Comparison of ENCODE assay signal across 23 cellular contexts in genomic region chr3:126543457-126544090, GRCh38. TPM values are rescaled to one million over a fixed set of nuclear protein-coding genes. Genes with fewer than 3 reads are reported as not detected.
DNase-seq lines count a peak whose midpoint lies in the region; ATAC-seq and TF ChIP-seq lines count a peak whose summit lies in the region.
"Had no signal": no experiment of that assay in that cellular context is flagged by ENCODE, and none has a peak within 500 bp of the region (broad histone marks: within the 10 kb centered on the region; RNA-seq: fewer than 3 reads in every experiment).

No MANE protein-coding gene starts in this region.

- H3K27ac ChIP-seq in left ventricle myocardium inferior (replicated peaks) (no peak overlapping the region), adrenal gland (no peak overlapping the region), left lung (no peak overlapping the region)

- ATAC-seq in left lung: no peak
- ATAC-seq in HG03159 (IDR thresholded peaks at IDR 0.05; ENCODE audit: unreplicated experiment): no peak

- TF ChIP-seq CTCF in left ventricle myocardium inferior (IDR thresholded peaks at IDR 0.05; ENCODE audit: borderline replicate concordance) (no peak), adrenal gland (IDR thresholded peaks at IDR 0.05) (no peak), left lung (IDR thresholded peaks at IDR 0.05) (no peak), type B pancreatic cell (conservative IDR thresholded peaks at IDR 0.05) (no peak)

- no peak overlapping the region for H3K27ac Mint-ChIP-seq in type B pancreatic cell
- H3K27ac Mint-ChIP-seq: CD4-positive, CD25-positive, alpha-beta regulatory T cell; IgD-negative memory B cell had no signal

- no peaks in the 10 kb centered on the region for H3K4me1 Mint-ChIP-seq in type B pancreatic cell (ENCODE audit: unreplicated experiment)
- H3K4me1 Mint-ChIP-seq: IgD-negative memory B cell had no signal

- TF ChIP-seq POLR2A in adrenal gland (IDR thresholded peaks at IDR 0.05): no peak

- H3K36me3 ChIP-seq in left ventricle myocardium inferior (no peaks in the 10 kb centered on the region), adrenal gland (replicated peaks in 1 of 2) (no peaks in the 10 kb centered on the region), left lung (no peaks in the 10 kb centered on the region)

- no peaks in the 10 kb centered on the region for H3K9me3 ChIP-seq in left ventricle myocardium inferior (replicated peaks)
- no peaks in the 10 kb centered on the region for H3K9me3 ChIP-seq in adrenal gland (replicated peaks in 1 of 3)
- no peaks in the 10 kb centered on the region for H3K9me3 ChIP-seq in left lung

- H3K36me3 Mint-ChIP-seq in type B pancreatic cell: no peaks in the 10 kb centered on the region
- H3K36me3 Mint-ChIP-seq: CD4-positive, CD25-positive, alpha-beta regulatory T cell; IgD-negative memory B cell had no signal

- H3K4me3 ChIP-seq in left ventricle myocardium inferior (no peak overlapping the region), adrenal gland (no peak overlapping the region), left lung (no peak overlapping the region)

- no peak overlapping the region for H3K4me3 Mint-ChIP-seq in type B pancreatic cell
- H3K4me3 Mint-ChIP-seq: CD4-positive, CD25-positive, alpha-beta regulatory T cell; IgD-negative memory B cell had no signal

- H3K4me1 ChIP-seq in left ventricle myocardium inferior (peaks cover 10% of the 10 kb centered on the region), adrenal gland (replicated peaks in 1 of 2) (no peaks in the 10 kb centered on the region), left lung (peaks cover 0 to 16% of the 10 kb centered on the region in 2 donors)

- H3K27me3 Mint-ChIP-seq in type B pancreatic cell: peaks cover 6% of the 10 kb centered on the region

- 82 to 97% (median 89%) methylated on average over 3 of the region's 3 CpGs for WGBS in adrenal gland, 4 donors

- peak; percentile 57 for DNase-seq in cardiac septum (ENCODE audit: low spot score)
- no peak for DNase-seq in left ventricle myocardium inferior
- DNase-seq in adrenal gland: peak in 4 of 7 donors; percentile 3 to 21 (median 14)
- DNase-seq in left lung: peak; percentile 21 to 22
- peak; percentile 47 for DNase-seq in type B pancreatic cell (ENCODE audit: extremely low spot score, unreplicated experiment)
- no peak for DNase-seq in stimulated activated CD4-positive, alpha-beta T cell treated with anti-CD3 and anti-CD28 coated beads, Interleukin-4, amount 100 ng/mL, for 24 hours
- no peak for DNase-seq in GOT3 (lab: John Stamatoyannopoulos, UW)
- DNase-seq: activated CD4-positive, alpha-beta T cell treated with anti-CD3 and anti-CD28 coated beads for 48 hours; activated naive CD4-positive, alpha-beta T cell; CD4-positive, CD25-positive, alpha-beta regulatory T cell; DMS 273 treated with DMSO at 0.1 percent for 48 hours; NCI-H1417 treated with DMSO at 0.1 percent for 48 hours; NCI-H2107; NCI-H510A; nucleus accumbens; stimulated activated CD4-positive, alpha-beta T cell treated with anti-CD3 and anti-CD28 coated beads, Interleukin-15, amount 100 ng/mL, for 24 hours; SW 1271 had no signal

- H3K27me3 ChIP-seq in left ventricle myocardium inferior (ENCODE audit: low read depth): peaks cover 46% of the 10 kb centered on the region
- H3K27me3 ChIP-seq in adrenal gland: peaks cover 22% of the 10 kb centered on the region
- H3K27me3 ChIP-seq in left lung: peaks cover 12 to 29% of the 10 kb centered on the region in 2 donors

- H3K9me3 Mint-ChIP-seq in type B pancreatic cell: no peaks in the 10 kb centered on the region
- H3K9me3 Mint-ChIP-seq: IgD-negative memory B cell had no signal

- intact Hi-C loops in cardiac septum (cut with DNase I) (no loop called here), left ventricle myocardium inferior (cut with micrococcal nuclease) (no loop called here), adrenal gland (cut with DNase I) (no loop called here), left lung (cut with DNase I) (no loop called here)

RNA-seq across cellular contexts. Expression of gene C3orf22, which starts 15.2 kb away (rescaled TPM):
- total RNA-seq in cardiac septum (not detected), left ventricle myocardium inferior (not detected), adrenal gland (not detected), left lung (not detected), type B pancreatic cell (ENCODE audit: low replicate concordance) (not detected in 2 replicates)
- not detected for polyA plus RNA-seq in adrenal gland
- total RNA-seq: aorta; CD4-positive, CD25-positive, alpha-beta regulatory T cell; liver; MCF 10A; temporal lobe had no signal
- polyA plus RNA-seq: aorta; CD4-positive, CD25-positive, alpha-beta regulatory T cell; IgD-negative memory B cell; liver had no signal

RNA-seq across cellular contexts. Expression of gene CHST13, which starts 19.6 kb away (rescaled TPM):
- total RNA-seq in cardiac septum: 0.16 TPM
- total RNA-seq in left ventricle myocardium inferior: 0.11 TPM
- total RNA-seq in adrenal gland: 1 to 10 TPM in 4 of 8 donors, under 1 TPM in 4; 0.36 to 3.0 (median 1.2) TPM
- under 1 TPM in 2 of 3 donors, not detected in 1; 0.67 to 0.80 TPM for polyA plus RNA-seq in adrenal gland
- total RNA-seq in left lung: 1 to 10 TPM in 1 of 2 donors, under 1 TPM in 1; 0.61 to 3.0 TPM
- 0.31 and 0.67 TPM in 2 replicates for total RNA-seq in type B pancreatic cell (ENCODE audit: low replicate concordance)
- total RNA-seq: CD4-positive, CD25-positive, alpha-beta regulatory T cell; MCF 10A; temporal lobe had no signal
- polyA plus RNA-seq: aorta; CD4-positive, CD25-positive, alpha-beta regulatory T cell; IgD-negative memory B cell had no signal

RNA-seq across cellular contexts. Expression of gene UROC1, which starts 26.0 kb away (rescaled TPM):
- not detected for total RNA-seq in cardiac septum
- not detected for total RNA-seq in left ventricle myocardium inferior
- total RNA-seq in adrenal gland: under 1 TPM in 1 of 8 donors, not detected in 7; under 0.01 TPM
- under 1 TPM in 2 of 3 donors, not detected in 1; 0.03 to 0.04 TPM for polyA plus RNA-seq in adrenal gland
- total RNA-seq in left lung: not detected
- total RNA-seq in type B pancreatic cell (ENCODE audit: low replicate concordance): not detected in 2 replicates
- total RNA-seq: aorta; CD4-positive, CD25-positive, alpha-beta regulatory T cell; MCF 10A; temporal lobe had no signal
- polyA plus RNA-seq: aorta; CD4-positive, CD25-positive, alpha-beta regulatory T cell; IgD-negative memory B cell had no signal

Comparison
In these comparisons a context has a peak if more than half of its experiments do, and no peak if none do; other contexts are left out.
1. DNase-seq: peak in cardiac septum (single experiment), adrenal gland (4 of 7), left lung (2 of 2) and type B pancreatic cell (single experiment); none in left ventricle myocardium inferior (single experiment), stimulated activated CD4-positive, alpha-beta T cell treated with anti-CD3 and anti-CD28 coated beads, Interleukin-4, amount 100 ng/mL, for 24 hours (single experiment) and GOT3 (single experiment).